Comparison of ENCODE assay signal across 17 cellular contexts in the genomic region with DNA sequence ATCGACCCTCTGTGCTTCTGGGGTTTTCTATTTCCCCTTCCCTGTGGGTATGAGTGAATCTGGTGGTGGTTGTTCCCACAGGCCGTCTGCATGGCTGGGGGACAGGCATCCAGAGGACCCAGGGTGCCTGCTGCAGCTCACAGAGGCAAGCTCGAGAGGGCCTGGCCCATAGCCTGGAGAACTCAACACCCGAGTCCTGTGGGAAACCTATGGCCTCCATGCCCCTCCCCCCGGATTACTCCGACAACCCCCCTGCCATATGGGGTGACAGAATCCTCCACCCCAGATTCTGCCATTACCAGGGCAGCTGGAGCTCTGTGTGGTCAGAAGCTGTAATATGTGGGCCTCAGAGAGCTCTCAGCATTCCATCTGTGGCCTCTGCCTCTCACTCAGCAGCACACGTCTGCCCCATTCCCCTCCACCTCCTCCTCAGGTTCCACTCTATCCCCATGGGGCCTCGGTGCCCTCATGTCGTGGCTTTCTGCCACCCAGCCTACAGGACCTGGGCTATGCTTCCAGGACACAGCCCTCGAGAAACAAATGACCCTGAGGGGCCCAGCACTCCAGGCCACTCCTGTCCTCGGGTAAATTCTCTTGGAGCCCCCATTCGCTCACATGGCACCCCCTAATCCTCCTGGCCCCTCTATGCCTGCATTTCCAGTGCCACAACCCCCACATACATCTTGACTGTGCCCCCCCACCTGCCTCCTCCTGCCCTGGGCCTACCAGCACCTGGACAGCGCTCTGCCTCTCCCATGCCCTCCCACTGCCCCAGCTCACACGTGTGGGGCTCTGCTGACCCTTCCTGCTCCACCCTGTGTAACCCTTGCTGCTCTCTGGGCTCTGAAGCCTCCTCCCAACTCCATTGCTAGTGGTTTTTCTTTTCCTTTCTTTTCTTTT. TPM values are rescaled to one million over a fixed set of nuclear protein-coding genes. Genes with fewer than 3 reads are reported as not detected.
DNase-seq lines count a peak whose midpoint lies in the region; ATAC-seq and TF ChIP-seq lines count a peak whose summit lies in the region.
"Had no signal": no experiment of that assay in that cellular context is flagged by ENCODE, and none has a peak within 500 bp of the region (broad histone marks: within the 10 kb centered on the region; RNA-seq: fewer than 3 reads in every experiment).

No MANE protein-coding gene starts in this region.

- no peak for ATAC-seq in CD4-positive, CD25-positive, alpha-beta regulatory T cell (ENCODE audit: low read depth in 2 of 2)
- ATAC-seq in heart right ventricle = peak in 4 of 8 donors; percentile 16 to 39 (median 19)

- H3K9me3 ChIP-seq in CD4-positive, CD25-positive, alpha-beta regulatory T cell (ENCODE audit: control insufficient read depth in 2 of 2, low read length in 2 of 2) = no peaks in the 10 kb centered on the region
- no peaks in the 10 kb centered on the region for H3K9me3 ChIP-seq in heart right ventricle

- no peaks in the 10 kb centered on the region for H3K9me3 Mint-ChIP-seq in activated CD4-positive, alpha-beta T cell treated with anti-CD3 and anti-CD28 coated beads, Interleukin-2, amount 10 ng/mL, durations not matched to agents 24 days and 14 days
- H3K9me3 Mint-ChIP-seq in CD4-positive, CD25-positive, alpha-beta regulatory T cell = no peaks in the 10 kb centered on the region
- H3K9me3 Mint-ChIP-seq: mesothelial cell of epicardium, neural progenitor cell had no signal

- H3K4me1 ChIP-seq in CD4-positive, CD25-positive, alpha-beta regulatory T cell (ENCODE audit: control insufficient read depth, insufficient read depth, low read length, poor library complexity, severe bottlenecking) = peaks cover 21% of the 10 kb centered on the region
- peaks cover 0 to 28% (median 21%) of the 10 kb centered on the region in 9 donors for H3K4me1 ChIP-seq in heart right ventricle

- no peak for TF ChIP-seq CTCF in heart right ventricle (IDR thresholded peaks at IDR 0.05)

- peaks cover 20% of the 10 kb centered on the region for H3K4me1 Mint-ChIP-seq in activated CD4-positive, alpha-beta T cell treated with anti-CD3 and anti-CD28 coated beads, Interleukin-2, amount 10 ng/mL, durations not matched to agents 24 days and 14 days
- H3K4me1 Mint-ChIP-seq in CD4-positive, CD25-positive, alpha-beta regulatory T cell = peaks cover 0 to 36% (median 17%) of the 10 kb centered on the region in 4 donors

- peaks cover 27% of the 10 kb centered on the region for H3K36me3 Mint-ChIP-seq in activated CD4-positive, alpha-beta T cell treated with anti-CD3 and anti-CD28 coated beads, Interleukin-2, amount 10 ng/mL, durations not matched to agents 24 days and 14 days (ENCODE audit: low read depth)
- H3K36me3 Mint-ChIP-seq in CD4-positive, CD25-positive, alpha-beta regulatory T cell = peaks cover 5% of the 10 kb centered on the region

- H3K27me3 Mint-ChIP-seq in activated CD4-positive, alpha-beta T cell treated with anti-CD3 and anti-CD28 coated beads, Interleukin-2, amount 10 ng/mL, durations not matched to agents 24 days and 14 days = no peaks in the 10 kb centered on the region
- H3K27me3 Mint-ChIP-seq in CD4-positive, CD25-positive, alpha-beta regulatory T cell = peaks cover 7% of the 10 kb centered on the region

- no peak overlapping the region for H3K4me3 Mint-ChIP-seq in activated CD4-positive, alpha-beta T cell treated with anti-CD3 and anti-CD28 coated beads, Interleukin-2, amount 10 ng/mL, durations not matched to agents 24 days and 14 days
- H3K4me3 Mint-ChIP-seq in CD4-positive, CD25-positive, alpha-beta regulatory T cell = peak overlapping the region; percentile 5 to 61 (median 28)
- H3K4me3 Mint-ChIP-seq: mesothelial cell of epicardium, neural progenitor cell had no signal

- no peaks in the 10 kb centered on the region for H3K27me3 ChIP-seq in CD4-positive, CD25-positive, alpha-beta regulatory T cell (ENCODE audit: control insufficient read depth, insufficient read depth, low read length)
- no peaks in the 10 kb centered on the region for H3K27me3 ChIP-seq in heart right ventricle
- H3K27me3 ChIP-seq: brain microvascular endothelial cell, neural progenitor cell had no signal

- WGBS in heart right ventricle, 2 donors = 41 to 63% methylated on average over 14 of the region's 14 CpGs

- no peak overlapping the region for H3K4me3 ChIP-seq in CD4-positive, CD25-positive, alpha-beta regulatory T cell (ENCODE audit: low read depth, low read length)
- no peak overlapping the region for H3K4me3 ChIP-seq in heart right ventricle
- H3K4me3 ChIP-seq: neural progenitor cell had no signal

- intact Hi-C loops in activated CD4-positive, alpha-beta T cell treated with anti-CD3 and anti-CD28 coated beads, Interleukin-2, amount 10 ng/mL, durations not matched to agents 24 days and 14 days (cut with micrococcal nuclease) = no loop called here
- intact Hi-C loops in heart right ventricle (cut with DNase I) = loop anchor here in 1 of 10 donors (10.0 kb wide), 1 partner anchor 1304 kb away; the partner anchor contains the start of genes MZT2B and SMPD4

- H3K27ac ChIP-seq in CD4-positive, CD25-positive, alpha-beta regulatory T cell (ENCODE audit: insufficient read depth, low read length, poor library complexity, severe bottlenecking) = no peak overlapping the region
- peak overlapping the region in 7 of 10 donors; percentile 34 to 68 (median 63) for H3K27ac ChIP-seq in heart right ventricle
- H3K27ac ChIP-seq: brain microvascular endothelial cell, neural progenitor cell had no signal

- H3K36me3 ChIP-seq in CD4-positive, CD25-positive, alpha-beta regulatory T cell (ENCODE audit: control insufficient read depth, insufficient read depth, low read length) = no peaks in the 10 kb centered on the region
- H3K36me3 ChIP-seq in heart right ventricle = peaks cover 0 to under 1% (median 0%) of the 10 kb centered on the region in 9 donors
- H3K36me3 ChIP-seq: brain microvascular endothelial cell, neural progenitor cell had no signal

- no peak for DNase-seq in activated CD4-positive, alpha-beta T cell treated with anti-CD3 and anti-CD28 coated beads, Interleukin-2, amount 10 ng/mL, durations not matched to agents 24 days and 14 days
- no peak for DNase-seq in activated CD4-positive, alpha-beta T cell treated with anti-CD3 and anti-CD28 coated beads for 4 hours
- no peak for DNase-seq in CD4-positive, CD25-positive, alpha-beta regulatory T cell
- peak; percentile 57 to 70 for DNase-seq in heart right ventricle
- no peak for DNase-seq in AML-193 (lab: John Stamatoyannopoulos, UW)
- DNase-seq in cerebellar nuclear complex (lab: John Stamatoyannopoulos, UW) = no peak
- DNase-seq in germinal center (ENCODE audit: low spot score) = no peak
- DNase-seq: activated CD4-positive, alpha-beta T cell treated with anti-CD3 and anti-CD28 coated beads, Interleukin-2, amount 50 U/mL, for 1 hour; brain microvascular endothelial cell; EL; NCI-H1092 treated with DMSO at 0.1 percent for 48 hours; NCI-H2227 treated with DMSO at 0.1 percent for 48 hours had no signal

- peak overlapping the region; percentile 25 for H3K27ac Mint-ChIP-seq in activated CD4-positive, alpha-beta T cell treated with anti-CD3 and anti-CD28 coated beads, Interleukin-2, amount 10 ng/mL, durations not matched to agents 24 days and 14 days
- peak overlapping the region in 1 of 3 donors; percentile 97 for H3K27ac Mint-ChIP-seq in CD4-positive, CD25-positive, alpha-beta regulatory T cell
- H3K27ac Mint-ChIP-seq: mesothelial cell of epicardium, neural progenitor cell had no signal

RNA-seq across cellular contexts. Expression of gene MZT2A, which starts 3.6 kb away (rescaled TPM):
- total RNA-seq in activated CD4-positive, alpha-beta T cell treated with anti-CD3 and anti-CD28 coated beads, Interleukin-2, amount 10 ng/mL, durations not matched to agents 24 days and 14 days = 108 and 110 TPM in 2 replicates
- total RNA-seq in CD4-positive, CD25-positive, alpha-beta regulatory T cell = 97.9 TPM
- 100 to 1,000 TPM; 114 to 201 (median 151) TPM for polyA plus RNA-seq in CD4-positive, CD25-positive, alpha-beta regulatory T cell
- polyA plus RNA-seq in PFSK-1 (2012; ENCODE audit: insufficient read length, low read depth) = 529 TPM
- total RNA-seq in heart right ventricle = 100 to 1,000 TPM; 114 to 279 (median 186) TPM
- 100 to 1,000 TPM; 533 to 674 TPM for polyA plus RNA-seq in heart right ventricle

RNA-seq across cellular contexts. Expression of gene TUBA3D, which starts 12.6 kb away (rescaled TPM):
- not detected in 2 replicates for total RNA-seq in activated CD4-positive, alpha-beta T cell treated with anti-CD3 and anti-CD28 coated beads, Interleukin-2, amount 10 ng/mL, durations not matched to agents 24 days and 14 days
- not detected for total RNA-seq in CD4-positive, CD25-positive, alpha-beta regulatory T cell
- polyA plus RNA-seq in CD4-positive, CD25-positive, alpha-beta regulatory T cell = not detected
- 0.24 TPM for polyA plus RNA-seq in PFSK-1 (2012; ENCODE audit: insufficient read length, low read depth)
- 100 to 1,000 TPM in 3 of 10 donors, 10 to 100 TPM in 3, 1 to 10 TPM in 4; 5.1 to 135 (median 13.1) TPM for total RNA-seq in heart right ventricle
- 100 to 1,000 TPM in 1 of 2 donors, 10 to 100 TPM in 1; 92.5 to 677 TPM for polyA plus RNA-seq in heart right ventricle
- total RNA-seq: mesothelial cell of epicardium, renal cortical epithelial cell had no signal
- polyA plus RNA-seq: keratinocyte had no signal

RNA-seq across cellular contexts. Expression of gene CCDC74A, which starts 39.1 kb away (rescaled TPM):
- 1.5 and 2.3 TPM in 2 replicates for total RNA-seq in activated CD4-positive, alpha-beta T cell treated with anti-CD3 and anti-CD28 coated beads, Interleukin-2, amount 10 ng/mL, durations not matched to agents 24 days and 14 days
- 0.49 TPM for total RNA-seq in CD4-positive, CD25-positive, alpha-beta regulatory T cell
- under 1 TPM in 2 of 4 donors, not detected in 2; 0.29 to 0.31 TPM for polyA plus RNA-seq in CD4-positive, CD25-positive, alpha-beta regulatory T cell
- polyA plus RNA-seq in PFSK-1 (2012; ENCODE audit: insufficient read length, low read depth) = not detected
- total RNA-seq in heart right ventricle = 1 to 10 TPM in 5 of 10 donors, under 1 TPM in 5; 0.32 to 1.9 (median 0.92) TPM
- 1 to 10 TPM; 1.2 to 1.6 TPM for polyA plus RNA-seq in heart right ventricle

Comparison
In these comparisons a context has a peak if more than half of its experiments do, and no peak if none do; other contexts are left out.
1. DNase-seq: peak in heart right ventricle (2 of 2); none in activated CD4-positive, alpha-beta T cell treated with anti-CD3 and anti-CD28 coated beads, Interleukin-2, amount 10 ng/mL, durations not matched to agents 24 days and 14 days (single experiment), activated CD4-positive, alpha-beta T cell treated with anti-CD3 and anti-CD28 coated beads for 4 hours (0 of 2), CD4-positive, CD25-positive, alpha-beta regulatory T cell (0 of 3), AML-193 (0 of 2), cerebellar nuclear complex (0 of 2) and germinal center (single experiment).